In genomic region chr12:28278960-28279359, GRCh38 we compare ENCODE assay signal across 1 cellular context.
TF ChIP-seq lines count a peak whose summit lies in the region.

No MANE protein-coding gene starts in this region.

TF ChIP-seq in HepG2, 621 proteins besides CTCF, POLR2A, EP300 and RAD21:
- TF ChIP-seq, protein P1, sequence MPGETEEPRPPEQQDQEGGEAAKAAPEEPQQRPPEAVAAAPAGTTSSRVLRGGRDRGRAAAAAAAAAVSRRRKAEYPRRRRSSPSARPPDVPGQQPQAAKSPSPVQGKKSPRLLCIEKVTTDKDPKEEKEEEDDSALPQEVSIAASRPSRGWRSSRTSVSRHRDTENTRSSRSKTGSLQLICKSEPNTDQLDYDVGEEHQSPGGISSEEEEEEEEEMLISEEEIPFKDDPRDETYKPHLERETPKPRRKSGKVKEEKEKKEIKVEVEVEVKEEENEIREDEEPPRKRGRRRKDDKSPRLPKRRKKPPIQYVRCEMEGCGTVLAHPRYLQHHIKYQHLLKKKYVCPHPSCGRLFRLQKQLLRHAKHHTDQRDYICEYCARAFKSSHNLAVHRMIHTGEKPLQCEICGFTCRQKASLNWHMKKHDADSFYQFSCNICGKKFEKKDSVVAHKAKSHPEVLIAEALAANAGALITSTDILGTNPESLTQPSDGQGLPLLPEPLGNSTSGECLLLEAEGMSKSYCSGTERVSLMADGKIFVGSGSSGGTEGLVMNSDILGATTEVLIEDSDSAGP (CRISPR knock-in tag; IDR thresholded peaks at IDR 0.05; ENCODE audit: borderline replicate concordance), result no peak
- TF ChIP-seq ATF7 (IDR thresholded peaks at IDR 0.05) (peak; percentile 80), ATF7 (CRISPR knock-in tag; IDR thresholded peaks at IDR 0.05) (no peak), ZNF101 (CRISPR knock-in tag; IDR thresholded peaks at IDR 0.05; ENCODE audit: borderline replicate concordance, low read depth) (no peak)
